Comparison of ENCODE assay signal across 21 cellular contexts in genomic region chr3:59517448-59517847, GRCh38.
"Had no signal": no experiment of that assay in that cellular context is flagged by ENCODE, and none has a peak within 500 bp of the region (broad histone marks: within the 10 kb centered on the region; RNA-seq: fewer than 3 reads in every experiment).

No MANE protein-coding gene starts in this region.

- ATAC-seq: effector memory CD8-positive, alpha-beta T cell; esophagus mucosa; naive thymus-derived CD8-positive, alpha-beta T cell; stimulated activated naive B cell treated with anti-CD40 and anti-IgM and Interleukin-4, amounts not matched to agents 10 μg/mL and 1 μg/mL and 100 μg/mL, for 72 hours had no signal

- DNase-seq: activated CD4-positive, alpha-beta T cell treated with anti-CD3 and anti-CD28 coated beads for 4 hours; activated CD4-positive, alpha-beta T cell treated with anti-CD3 and anti-CD28 coated beads, Interleukin-2, amount 50 U/mL, for 48 hours; activated CD4-positive, CD25-positive, alpha-beta regulatory T cell; activated CD8-positive, alpha-beta memory T cell treated with anti-CD3 and anti-CD28 coated beads, Interleukin-2, amount 50 U/mL, for 48 hours; activated naive CD4-positive, alpha-beta T cell treated with Interleukin-2 at 50 U/mL for 16 hours; activated naive CD8-positive, alpha-beta T cell treated with anti-CD3 and anti-CD28 coated beads, Interleukin-2, amount 10 ng/mL, durations not matched to agents 7 days and 5 days; activated T-cell treated with anti-CD3 and anti-CD28 coated beads, Interleukin-2, amount 50 U/mL, for 48 hours; amniotic stem cell; colonic mucosa; dorsolateral prefrontal cortex; effector memory CD8-positive, alpha-beta T cell; glutamatergic neuron; immature natural killer cell; left ventricle myocardium inferior; stimulated activated CD4-positive, alpha-beta T cell treated with anti-CD3 and anti-CD28 coated beads, Interleukin-2, amount 100 ng/mL, for 48 hours; stimulated activated CD8-positive, alpha-beta memory T cell treated with anti-CD3 and anti-CD28 coated beads, Interleukin-4, amount 100 ng/mL, for 48 hours; stimulated activated naive B cell treated with anti-CD40 and anti-IgM and Interleukin-4, amounts not matched to agents 10 μg/mL and 1 μg/mL and 100 μg/mL, for 72 hours; transverse colon had no signal

- H3K27ac ChIP-seq: colonic mucosa, dorsolateral prefrontal cortex, hepatocyte, left ventricle myocardium inferior, transverse colon had no signal
